In the genomic region with DNA sequence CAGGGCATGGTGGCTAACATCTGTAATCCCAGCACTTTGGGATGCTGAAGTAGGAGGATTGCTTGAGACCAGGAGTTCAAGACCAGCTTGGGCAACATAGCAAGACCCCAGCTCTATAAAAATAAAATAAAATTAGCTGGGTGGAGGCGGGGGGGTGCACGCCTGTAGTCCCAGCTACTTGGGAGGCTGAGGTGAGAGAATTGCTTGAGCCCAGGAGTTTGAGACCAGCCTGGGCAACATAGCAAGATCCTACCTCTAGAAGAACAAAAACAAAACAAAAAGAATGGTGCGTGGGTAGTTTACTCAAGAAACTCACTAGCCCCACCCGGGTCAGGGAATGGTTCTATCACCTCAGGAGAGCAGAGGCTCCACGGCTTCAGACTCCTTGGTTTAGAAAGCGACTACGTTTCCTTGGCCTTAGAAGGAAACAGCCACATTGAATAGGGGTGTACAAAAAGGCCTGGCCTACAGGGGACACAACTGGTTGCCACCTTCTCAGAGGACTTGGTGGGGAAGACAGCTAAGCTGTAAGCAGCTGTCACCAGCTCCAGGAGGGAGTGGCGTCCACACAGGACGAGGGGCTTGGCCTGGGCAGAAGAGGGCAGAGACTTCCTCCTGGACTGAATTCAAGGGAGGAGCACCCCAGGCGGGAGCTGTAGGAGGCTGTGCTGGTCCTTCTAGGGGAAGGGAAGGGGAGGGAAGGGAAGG, we compare ENCODE assay signal across 6 cellular contexts. TPM values are rescaled to one million over a fixed set of nuclear protein-coding genes. Genes with fewer than 3 reads are reported as not detected.
DNase-seq lines count a peak whose midpoint lies in the region; ATAC-seq, FAIRE-seq and TF ChIP-seq lines count a peak whose summit lies in the region.

No MANE protein-coding gene starts in this region.

- FAIRE-seq in GM12892 (lab: Jason Lieb, UNC) = no peak

- H3K27ac ChIP-seq in upper lobe of left lung = peak overlapping the region; percentile 63 to 88 (median 81)

- TF ChIP-seq CTCF in foreskin fibroblast (IDR thresholded peaks at IDR 0.05; ENCODE audit: low read depth, low read length) (no peak), upper lobe of left lung (IDR thresholded peaks at IDR 0.05) (no peak)

- no peaks in the 10 kb centered on the region for H3K27me3 ChIP-seq in upper lobe of left lung

- peak overlapping the region; percentile 78 to 82 for H3K4me3 ChIP-seq in foreskin fibroblast (ENCODE audit: low read depth in 1 of 2, low read length in 2 of 2)
- H3K4me3 ChIP-seq in upper lobe of left lung = peak overlapping the region in 3 of 4 donors; percentile 47 to 68 (median 64)

- DNase-seq in GF-D8 (lab: John Stamatoyannopoulos, UW) = peak; percentile 30
- peak; percentile 14 to 34 for DNase-seq in foreskin fibroblast
- peak in 1 of 2 donors; percentile 83 for DNase-seq in upper lobe of left lung
- no peak for DNase-seq in GM12892 (ENCODE audit: insufficient read length)

- TF ChIP-seq POLR2A in upper lobe of left lung (IDR thresholded peaks at IDR 0.05) (peak in 1 of 4 donors; percentile 19), GM12892 (IDR thresholded peaks at IDR 0.05; ENCODE audit: low read depth, low read length) (no peak)

- H3K9me3 ChIP-seq in upper lobe of left lung = no peaks in the 10 kb centered on the region

- H3K36me3 ChIP-seq in upper lobe of left lung = peaks cover 0 to 8% (median 7%) of the 10 kb centered on the region in 4 donors

- no peak for TF ChIP-seq EP300 in upper lobe of left lung (IDR thresholded peaks at IDR 0.05)

- ATAC-seq in upper lobe of left lung (ENCODE audit: low FRiP score in 2 of 2) (peak; percentile 75 to 79), HG03025 (IDR thresholded peaks at IDR 0.05; ENCODE audit: low FRiP score, unreplicated experiment) (no peak)

- peaks cover 25 to 59% (median 34%) of the 10 kb centered on the region in 4 donors for H3K4me1 ChIP-seq in upper lobe of left lung

- 46 to 51% methylated on average over 10 of the region's 10 CpGs for WGBS in upper lobe of left lung, 2 donors

TF ChIP-seq in PFSK-1, 5 proteins besides CTCF, POLR2A, EP300 and RAD21:
- no peak for TF ChIP-seq TAF1 (IDR thresholded peaks at IDR 0.05; ENCODE audit: borderline replicate concordance, insufficient read depth, low read length)
- TF ChIP-seq SIN3A (IDR thresholded peaks at IDR 0.05; ENCODE audit: borderline replicate concordance, insufficient read depth, low read length) = peak; percentile 21; the same call in 1 of the 2 replicates

RNA-seq across cellular contexts. Expression of a gene that starts 0.7 kb away (rescaled TPM):
- 74.2 TPM for polyA plus RNA-seq in PFSK-1 (2012; ENCODE audit: insufficient read length, low read depth)
- total RNA-seq in upper lobe of left lung = 10 to 100 TPM in 3 of 6 donors, 1 to 10 TPM in 3; 2.8 to 16.0 (median 9.0) TPM
- polyA plus RNA-seq in GM12892 (2012; ENCODE audit: missing spikeins) = 49.8 TPM

RNA-seq across cellular contexts. Expression of a gene that starts 1.0 kb away (rescaled TPM):
- 29.8 TPM for polyA plus RNA-seq in PFSK-1 (2012; ENCODE audit: insufficient read length, low read depth)
- 100 to 1,000 TPM in 1 of 6 donors, 10 to 100 TPM in 5; 30.5 to 265 (median 44.2) TPM for total RNA-seq in upper lobe of left lung
- polyA plus RNA-seq in GM12892 (2012; ENCODE audit: missing spikeins) = 72.8 TPM

RNA-seq across cellular contexts. Expression of a gene that starts 17.8 kb away (rescaled TPM):
- polyA plus RNA-seq in PFSK-1 (2012; ENCODE audit: insufficient read length, low read depth) = 88.3 TPM
- total RNA-seq in upper lobe of left lung = 100 to 1,000 TPM; 110 to 265 (median 179) TPM
- polyA plus RNA-seq in GM12892 (2012; ENCODE audit: missing spikeins) = 166 TPM

RNA-seq across cellular contexts. Expression of a gene that starts 27.9 kb away (rescaled TPM):
- 45.1 TPM for polyA plus RNA-seq in PFSK-1 (2012; ENCODE audit: insufficient read length, low read depth)
- total RNA-seq in upper lobe of left lung = 1 to 10 TPM in 5 of 6 donors, not detected in 1; 1.4 to 6.4 (median 3.5) TPM
- 22.0 TPM for polyA plus RNA-seq in GM12892 (2012; ENCODE audit: missing spikeins)

RNA-seq across cellular contexts. Expression of a gene that starts 40.0 kb away (rescaled TPM):
- polyA plus RNA-seq in PFSK-1 (2012; ENCODE audit: insufficient read length, low read depth) = not detected
- total RNA-seq in upper lobe of left lung = 1 to 10 TPM in 1 of 6 donors, under 1 TPM in 2, not detected in 3; 0.46 to 1.1 (median 0.54) TPM
- polyA plus RNA-seq in GM12892 (2012; ENCODE audit: missing spikeins) = 4.3 TPM
